ENCODE assay signal across 8 cellular contexts in the genomic region with DNA sequence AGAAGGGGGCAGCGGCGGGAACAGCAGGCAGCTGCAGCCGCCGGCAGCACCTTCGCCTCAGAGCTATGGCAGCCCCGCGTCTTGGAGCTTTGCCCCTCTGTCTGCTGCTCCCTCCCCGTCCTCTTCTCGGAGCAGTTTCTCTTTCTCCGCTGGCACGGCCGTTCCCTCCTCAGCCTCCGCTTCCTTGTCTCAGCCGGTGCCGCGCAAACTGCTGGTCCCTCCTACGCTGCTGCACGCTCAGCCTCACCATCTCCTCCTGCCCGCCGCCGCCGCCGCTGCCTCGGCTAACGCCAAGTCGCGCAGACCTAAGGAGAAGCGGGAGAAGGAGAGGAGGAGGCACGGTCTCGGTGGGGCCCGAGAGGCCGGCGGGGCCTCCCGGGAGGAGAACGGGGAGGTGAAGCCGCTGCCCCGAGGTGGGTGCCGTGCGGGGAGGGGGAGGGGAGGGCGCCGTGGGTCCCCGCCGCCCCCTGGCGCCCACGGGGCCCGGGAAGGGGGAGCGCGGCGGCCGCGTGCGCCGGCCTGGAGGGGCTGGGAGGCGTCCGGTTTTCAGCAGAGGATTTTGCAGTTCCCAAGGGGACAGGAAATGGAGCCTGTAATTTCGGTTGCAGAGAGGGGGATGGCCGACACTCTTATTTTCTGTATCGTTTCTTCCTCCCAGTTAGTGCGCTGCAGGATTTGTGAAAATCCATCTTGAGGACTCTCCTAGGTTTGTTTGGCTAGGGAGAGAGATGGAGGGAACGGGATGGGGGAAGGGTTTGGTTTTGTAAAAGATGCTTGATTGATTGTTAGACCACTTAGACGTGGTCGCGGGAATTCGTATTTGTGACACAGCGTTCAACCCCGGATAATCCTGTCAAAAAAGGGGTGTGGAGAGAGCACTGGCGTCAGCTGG. TPM values are rescaled to one million over a fixed set of nuclear protein-coding genes. Genes with fewer than 3 reads are reported as not detected.
DNase-seq lines count a peak whose midpoint lies in the region; ATAC-seq and TF ChIP-seq lines count a peak whose summit lies in the region.

No MANE protein-coding gene starts in this region.

- no peak for TF ChIP-seq POLR2A in transverse colon (IDR thresholded peaks at IDR 0.05)

- no peaks in the 10 kb centered on the region for H3K9me3 ChIP-seq in SJCRH30 (replicated peaks)
- H3K9me3 ChIP-seq in transverse colon, result no peaks in the 10 kb centered on the region

- DNase-seq in DMS153 (lab: John Stamatoyannopoulos, UW), result peak; percentile 23
- DNase-seq in Jurkat, Clone E6-1 (ENCODE audit: low read depth, low spot score), result peak; percentile 21
- peak; percentile 70 to 81 for DNase-seq in SJCRH30
- DNase-seq in activated naive CD4-positive, alpha-beta T cell treated with anti-CD3 and anti-CD28 coated beads, Interleukin-2, amount 10 ng/mL, durations not matched to agents 7 days and 5 days, result peak; percentile 71
- peak; percentile 71 for DNase-seq in glutamatergic neuron
- peak; percentile 87 for DNase-seq in osteocyte (ENCODE audit: extremely low spot score, unreplicated experiment)
- peak; percentile 59 for DNase-seq in transverse colon

- CTCF ChIA-PET in activated naive CD4-positive, alpha-beta T cell treated with anti-CD3 and anti-CD28 coated beads, Interleukin-2, amount 10 ng/mL, durations not matched to agents 7 days and 5 days (lab: Charles Lee), result interaction anchor here (0.6 to 1.5 kb wide), 7 partner anchors 8 to 323 kb away, joined by 3 to 4 read pairs (median 3); partner anchors contain the start of genes PHTF2 and TMEM60

- WGBS in transverse colon (ENCODE audit: low coverage in 1 of 2), 2 donors, result 0% methylated on average over 21 to 55 of the region's 67 CpGs

- ATAC-seq in GM21619 (IDR thresholded peaks at IDR 0.05; ENCODE audit: unreplicated experiment), result peak; percentile 24

- peak overlapping the region; percentile 99 for H3K4me3 Mint-ChIP-seq in activated naive CD4-positive, alpha-beta T cell treated with anti-CD3 and anti-CD28 coated beads, Interleukin-2, amount 10 ng/mL, durations not matched to agents 7 days and 5 days
- H3K4me3 Mint-ChIP-seq in glutamatergic neuron (ENCODE audit: unreplicated experiment) (peak overlapping the region; percentile 97), osteocyte (ENCODE audit: unreplicated experiment) (peak overlapping the region; percentile 97)

- peak overlapping the region; percentile 90 for H3K27ac ChIP-seq in SJCRH30
- peak overlapping the region; percentile 98 to 99 (median 98) for H3K27ac ChIP-seq in transverse colon

- H3K9me3 Mint-ChIP-seq in activated naive CD4-positive, alpha-beta T cell treated with anti-CD3 and anti-CD28 coated beads, Interleukin-2, amount 10 ng/mL, durations not matched to agents 7 days and 5 days, result no peaks in the 10 kb centered on the region
- peaks cover 9% of the 10 kb centered on the region for H3K9me3 Mint-ChIP-seq in glutamatergic neuron (ENCODE audit: unreplicated experiment)
- no peaks in the 10 kb centered on the region for H3K9me3 Mint-ChIP-seq in osteocyte (ENCODE audit: unreplicated experiment)

- no peak for TF ChIP-seq EP300 in transverse colon (IDR thresholded peaks at IDR 0.05; ENCODE audit: low read depth)

- H3K4me1 Mint-ChIP-seq in activated naive CD4-positive, alpha-beta T cell treated with anti-CD3 and anti-CD28 coated beads, Interleukin-2, amount 10 ng/mL, durations not matched to agents 7 days and 5 days, result peaks cover 59% of the 10 kb centered on the region
- H3K4me1 Mint-ChIP-seq in glutamatergic neuron (ENCODE audit: low read depth, unreplicated experiment) (peaks cover 27% of the 10 kb centered on the region), osteocyte (ENCODE audit: unreplicated experiment) (peaks cover 50% of the 10 kb centered on the region)

- in situ Hi-C loops in transverse colon (cut with MboI; ENCODE audit: low pct_ligation_motif_present in 1 of 4, low pct_unique_long_range_greater_than_20kb in 1 of 4, low sequenced_read_pairs in 3 of 4), result no loop called here

- no peaks in the 10 kb centered on the region for H3K27me3 Mint-ChIP-seq in activated naive CD4-positive, alpha-beta T cell treated with anti-CD3 and anti-CD28 coated beads, Interleukin-2, amount 10 ng/mL, durations not matched to agents 7 days and 5 days
- H3K27me3 Mint-ChIP-seq in glutamatergic neuron (ENCODE audit: unreplicated experiment) (peaks cover 3% of the 10 kb centered on the region), osteocyte (ENCODE audit: unreplicated experiment) (no peaks in the 10 kb centered on the region)

- 0 out of 2 replicates have a peak, but pooled peaks cover 7% of the 10 kb centered on the region for H3K36me3 ChIP-seq in SJCRH30
- H3K36me3 ChIP-seq in transverse colon, result no peaks in the 10 kb centered on the region

- peaks cover 28% of the 10 kb centered on the region for H3K36me3 Mint-ChIP-seq in activated naive CD4-positive, alpha-beta T cell treated with anti-CD3 and anti-CD28 coated beads, Interleukin-2, amount 10 ng/mL, durations not matched to agents 7 days and 5 days
- H3K36me3 Mint-ChIP-seq in glutamatergic neuron (ENCODE audit: unreplicated experiment) (no peaks in the 10 kb centered on the region), osteocyte (ENCODE audit: unreplicated experiment) (peaks cover 5% of the 10 kb centered on the region)

- H3K4me1 ChIP-seq in SJCRH30 (peaks cover 8% of the 10 kb centered on the region; the same call in 1 of the 2 replicates), transverse colon (peaks cover 28 to 67% (median 35%) of the 10 kb centered on the region in 4 donors)

- H3K4me3 ChIP-seq in Jurkat, Clone E6-1 (ENCODE audit: low read length), result peak overlapping the region; percentile 92
- peak overlapping the region; percentile 84 for H3K4me3 ChIP-seq in SJCRH30
- H3K4me3 ChIP-seq in transverse colon, result peak overlapping the region; percentile 90 to 98 (median 94)

- TF ChIP-seq CTCF in glutamatergic neuron (IDR thresholded peaks at IDR 0.05; ENCODE audit: partially characterized antibody, unreplicated experiment) (no peak), osteocyte (IDR thresholded peaks at IDR 0.05) (peak; percentile 11), transverse colon (IDR thresholded peaks at IDR 0.05) (peak in 1 of 5 experiments; percentile 29)

- H3K27ac Mint-ChIP-seq in activated naive CD4-positive, alpha-beta T cell treated with anti-CD3 and anti-CD28 coated beads, Interleukin-2, amount 10 ng/mL, durations not matched to agents 7 days and 5 days, result peak overlapping the region; percentile 97
- H3K27ac Mint-ChIP-seq in glutamatergic neuron (ENCODE audit: unreplicated experiment) (peak overlapping the region; percentile 97), osteocyte (ENCODE audit: unreplicated experiment) (peak overlapping the region; percentile 95)

- H3K27me3 ChIP-seq in SJCRH30 (no peaks in the 10 kb centered on the region), transverse colon (no peaks in the 10 kb centered on the region)

- intact Hi-C loops in transverse colon (cut with DNase I; ENCODE audit: low total_unique reads), result no loop called here

RNA-seq across cellular contexts. Expression of gene RSBN1L, which starts 0.6 kb away (rescaled TPM):
- 20.7 TPM for polyA plus RNA-seq in Jurkat, Clone E6-1 (2012; ENCODE audit: insufficient read depth, insufficient read length)
- 35.6 and 47.3 TPM in 2 replicates for total RNA-seq in SJCRH30 (2014; rRNA removed; shearing (Covaris generic))
- total RNA-seq in glutamatergic neuron (ENCODE audit: unreplicated experiment), result 27.0 TPM
- total RNA-seq in osteocyte, result 13.0 and 14.2 TPM in 2 replicates
- 10 to 100 TPM; 13.7 to 26.2 (median 19.8) TPM for total RNA-seq in transverse colon

Comparison
In these comparisons a context has a peak if more than half of its experiments do, and no peak if none do; other contexts are left out.
1. Peak in every context shown above with its lines: DNase-seq, ATAC-seq, H3K4me3 ChIP-seq and H3K27ac ChIP-seq.
2. DNase-seq: peak in every context shown above with its lines; median percentile 87 in osteocyte; 76 in SJCRH30; 71 in activated naive CD4-positive, alpha-beta T cell treated with anti-CD3 and anti-CD28 coated beads, Interleukin-2, amount 10 ng/mL, durations not matched to agents 7 days and 5 days; 71 in glutamatergic neuron; 59 in transverse colon; 23 in DMS153; 21 in Jurkat, Clone E6-1.